Comparison of ENCODE assay signal across 1 cellular context in genomic region chr2:43425659-43426058, GRCh38.
A peak's percentile ranks its signal among the peaks of the same experiment; 100 is the strongest.
TF ChIP-seq lines count a peak whose summit lies in the region.

No MANE protein-coding gene starts in this region.

TF ChIP-seq in K562, 482 proteins besides CTCF, POLR2A, EP300 and RAD21 (continued from another document):
- TF ChIP-seq, protein P1, sequence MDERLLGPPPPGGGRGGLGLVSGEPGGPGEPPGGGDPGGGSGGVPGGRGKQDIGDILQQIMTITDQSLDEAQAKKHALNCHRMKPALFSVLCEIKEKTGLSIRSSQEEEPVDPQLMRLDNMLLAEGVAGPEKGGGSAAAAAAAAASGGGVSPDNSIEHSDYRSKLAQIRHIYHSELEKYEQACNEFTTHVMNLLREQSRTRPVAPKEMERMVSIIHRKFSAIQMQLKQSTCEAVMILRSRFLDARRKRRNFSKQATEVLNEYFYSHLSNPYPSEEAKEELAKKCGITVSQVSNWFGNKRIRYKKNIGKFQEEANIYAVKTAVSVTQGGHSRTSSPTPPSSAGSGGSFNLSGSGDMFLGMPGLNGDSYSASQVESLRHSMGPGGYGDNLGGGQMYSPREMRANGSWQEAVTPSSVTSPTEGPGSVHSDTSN (CRISPR knock-in tag; IDR thresholded peaks at IDR 0.05; ENCODE audit: low read depth) = no peak
- TF ChIP-seq, protein P1 (tag; conservative IDR thresholded peaks at IDR 0.05; ENCODE audit: low read depth) = peak; percentile 37; the same call in 1 of the 2 replicates
- TF ChIP-seq, protein P2, sequence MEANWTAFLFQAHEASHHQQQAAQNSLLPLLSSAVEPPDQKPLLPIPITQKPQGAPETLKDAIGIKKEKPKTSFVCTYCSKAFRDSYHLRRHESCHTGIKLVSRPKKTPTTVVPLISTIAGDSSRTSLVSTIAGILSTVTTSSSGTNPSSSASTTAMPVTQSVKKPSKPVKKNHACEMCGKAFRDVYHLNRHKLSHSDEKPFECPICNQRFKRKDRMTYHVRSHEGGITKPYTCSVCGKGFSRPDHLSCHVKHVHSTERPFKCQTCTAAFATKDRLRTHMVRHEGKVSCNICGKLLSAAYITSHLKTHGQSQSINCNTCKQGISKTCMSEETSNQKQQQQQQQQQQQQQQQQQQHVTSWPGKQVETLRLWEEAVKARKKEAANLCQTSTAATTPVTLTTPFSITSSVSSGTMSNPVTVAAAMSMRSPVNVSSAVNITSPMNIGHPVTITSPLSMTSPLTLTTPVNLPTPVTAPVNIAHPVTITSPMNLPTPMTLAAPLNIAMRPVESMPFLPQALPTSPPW (CRISPR knock-in tag; IDR thresholded peaks at IDR 0.05) = peak; percentile 1; the same call in 1 of the 2 replicates
- TF ChIP-seq MYNN (IDR thresholded peaks at IDR 0.05) (no peak), MYNN (CRISPR knock-in tag; IDR thresholded peaks at IDR 0.05) (no peak), TCF7 (IDR thresholded peaks at IDR 0.05; ENCODE audit: borderline replicate concordance) (no peak), ZNF316 (IDR thresholded peaks at IDR 0.05) (peak; percentile 52; the same call in 1 of the 2 replicates), MEIS2 (IDR thresholded peaks at IDR 0.05; ENCODE audit: partially characterized antibody) (peak; percentile 18), GTF2E2 (tag; IDR thresholded peaks at IDR 0.05) (no peak), TBP (optimal IDR thresholded peaks at IDR 0.05; ENCODE audit: low read depth, low read length) (peak; percentile 33)
- TF ChIP-seq, protein P3, sequence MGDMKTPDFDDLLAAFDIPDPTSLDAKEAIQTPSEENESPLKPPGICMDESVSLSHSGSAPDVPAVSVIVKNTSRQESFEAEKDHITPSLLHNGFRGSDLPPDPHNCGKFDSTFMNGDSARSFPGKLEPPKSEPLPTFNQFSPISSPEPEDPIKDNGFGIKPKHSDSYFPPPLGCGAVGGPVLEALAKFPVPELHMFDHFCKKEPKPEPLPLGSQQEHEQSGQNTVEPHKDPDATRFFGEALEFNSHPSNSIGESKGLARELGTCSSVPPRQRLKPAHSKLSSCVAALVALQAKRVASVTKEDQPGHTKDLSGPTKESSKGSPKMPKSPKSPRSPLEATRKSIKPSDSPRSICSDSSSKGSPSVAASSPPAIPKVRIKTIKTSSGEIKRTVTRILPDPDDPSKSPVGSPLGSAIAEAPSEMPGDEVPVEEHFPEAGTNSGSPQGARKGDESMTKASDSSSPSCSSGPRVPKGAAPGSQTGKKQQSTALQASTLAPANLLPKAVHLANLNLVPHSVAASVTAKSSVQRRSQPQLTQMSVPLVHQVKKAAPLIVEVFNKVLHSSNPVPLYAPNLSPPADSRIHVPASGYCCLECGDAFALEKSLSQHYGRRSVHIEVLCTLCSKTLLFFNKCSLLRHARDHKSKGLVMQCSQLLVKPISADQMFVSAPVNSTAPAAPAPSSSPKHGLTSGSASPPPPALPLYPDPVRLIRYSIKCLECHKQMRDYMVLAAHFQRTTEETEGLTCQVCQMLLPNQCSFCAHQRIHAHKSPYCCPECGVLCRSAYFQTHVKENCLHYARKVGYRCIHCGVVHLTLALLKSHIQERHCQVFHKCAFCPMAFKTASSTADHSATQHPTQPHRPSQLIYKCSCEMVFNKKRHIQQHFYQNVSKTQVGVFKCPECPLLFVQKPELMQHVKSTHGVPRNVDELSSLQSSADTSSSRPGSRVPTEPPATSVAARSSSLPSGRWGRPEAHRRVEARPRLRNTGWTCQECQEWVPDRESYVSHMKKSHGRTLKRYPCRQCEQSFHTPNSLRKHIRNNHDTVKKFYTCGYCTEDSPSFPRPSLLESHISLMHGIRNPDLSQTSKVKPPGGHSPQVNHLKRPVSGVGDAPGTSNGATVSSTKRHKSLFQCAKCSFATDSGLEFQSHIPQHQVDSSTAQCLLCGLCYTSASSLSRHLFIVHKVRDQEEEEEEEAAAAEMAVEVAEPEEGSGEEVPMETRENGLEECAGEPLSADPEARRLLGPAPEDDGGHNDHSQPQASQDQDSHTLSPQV (IDR thresholded peaks at IDR 0.05) = peak; percentile 7; the same call in 1 of the 2 replicates
